Comparison of ENCODE assay signal across 8 cellular contexts in genomic region chr15:84750583-84751092, GRCh38. TPM values are rescaled to one million over a fixed set of nuclear protein-coding genes. Genes with fewer than 3 reads are reported as not detected.
DNase-seq lines count a peak whose midpoint lies in the region; ATAC-seq, FAIRE-seq and TF ChIP-seq lines count a peak whose summit lies in the region.

No MANE protein-coding gene starts in this region.

- WGBS in A549 (ENCODE audit: missing lambda C conversion rate), result 52% methylated on average over 2 of the region's 2 CpGs
- WGBS in sigmoid colon, 2 donors, result 19 to 24% methylated on average over 2 of the region's 2 CpGs

- FAIRE-seq in A549 (lab: Jason Lieb, UNC), result no peak

- DNase-seq in A549 (ENCODE audit: low read depth in 1 of 2, low spot score in 1 of 2), result no peak
- no peak for DNase-seq in MG63
- no peak for DNase-seq in choroid plexus epithelial cell (ENCODE audit: low read depth)
- DNase-seq in sigmoid colon, result no peak
- DNase-seq in NCI-H2029 treated with DMSO at 0.1 percent for 48 hours (lab: John Stamatoyannopoulos, UW), result no peak

- H3K4me1 ChIP-seq in A549 (peaks cover 79% of the 10 kb centered on the region), sigmoid colon (peaks cover 0 to 73% (median 49%) of the 10 kb centered on the region in 4 donors)

- H3K27me3 ChIP-seq in MG63, result no peaks in the 10 kb centered on the region
- no peaks in the 10 kb centered on the region for H3K27me3 ChIP-seq in sigmoid colon

- TF ChIP-seq EP300 in A549 (IDR thresholded peaks at IDR 0.05), result no peak
- no peak for TF ChIP-seq EP300 in sigmoid colon (IDR thresholded peaks at IDR 0.05)

- TF ChIP-seq POLR2A in A549 (IDR thresholded peaks at IDR 0.05; ENCODE audit: low read length) (no peak), sigmoid colon (IDR thresholded peaks at IDR 0.05) (no peak), GM18505 (IDR thresholded peaks at IDR 0.05; ENCODE audit: borderline replicate concordance, extremely low read depth, insufficient read depth, insufficient read length) (no peak)

- H3K36me3 ChIP-seq in MG63 (peaks cover 19% of the 10 kb centered on the region), sigmoid colon (no peaks in the 10 kb centered on the region)

- H3K4me3 ChIP-seq in A549 (peak overlapping the region; percentile 92; the same call in 2 of the 3 replicates), MG63 (peak overlapping the region; percentile 95), choroid plexus epithelial cell (ENCODE audit: low read depth, low read length) (peak overlapping the region; percentile 20), sigmoid colon (peak overlapping the region in 1 of 4 donors; percentile 93)

- ATAC-seq in A549, result no peak
- peak; percentile 28 for ATAC-seq in GM19351 (IDR thresholded peaks at IDR 0.05; ENCODE audit: unreplicated experiment)
- ATAC-seq in GM18505 (IDR thresholded peaks at IDR 0.05; ENCODE audit: unreplicated experiment), result no peak
- no peak for ATAC-seq in HG02885 (IDR thresholded peaks at IDR 0.05; ENCODE audit: poor library complexity, unreplicated experiment)

- H3K9me3 ChIP-seq in A549, result no peaks in the 10 kb centered on the region
- no peaks in the 10 kb centered on the region for H3K9me3 ChIP-seq in MG63
- H3K9me3 ChIP-seq in sigmoid colon, result no peaks in the 10 kb centered on the region

- TF ChIP-seq CTCF in A549 (IDR thresholded peaks at IDR 0.05) (no peak), choroid plexus epithelial cell (conservative IDR thresholded peaks at IDR 0.05; ENCODE audit: low read depth, low read length) (no peak), sigmoid colon (IDR thresholded peaks at IDR 0.05) (no peak)

- TF ChIP-seq RAD21 in A549 (conservative IDR thresholded peaks at IDR 0.05 in 1 of 2, IDR thresholded peaks at IDR 0.05 in 1 of 2), result no peak

- POLR2A ChIA-PET in A549 (lab: Yijun Ruan, JAX), result no interaction called here

- peak overlapping the region; percentile 97 for H3K4me2 ChIP-seq in A549

- intact Hi-C loops in sigmoid colon (cut with DNase I), result no loop called here

- H3K27ac ChIP-seq in A549, result peak overlapping the region in 1 of 2 experiments; percentile 46; a peak in 3 of 6 replicates
- peak overlapping the region in 3 of 4 donors; percentile 4 to 99 (median 99) for H3K27ac ChIP-seq in sigmoid colon

- CTCF ChIA-PET in A549 (lab: Yijun Ruan, JAX), result interaction anchor here (1.1 to 2.5 kb wide), 7 partner anchors 10 to 293 kb away, joined by 3 to 8 read pairs (median 5); no protein-coding TSS in a partner anchor

TF ChIP-seq in A549, 52 proteins besides CTCF, POLR2A, EP300 and RAD21:
- TF ChIP-seq EHMT2 (IDR thresholded peaks at IDR 0.05; ENCODE audit: low read depth) (no peak), ZFP36 (IDR thresholded peaks at IDR 0.05; ENCODE audit: borderline replicate concordance, partially characterized antibody) (no peak), CHD4 (IDR thresholded peaks at IDR 0.05; ENCODE audit: borderline replicate concordance) (no peak), USF2 (IDR thresholded peaks at IDR 0.05) (no peak), KDM1A (IDR thresholded peaks at IDR 0.05; ENCODE audit: low read depth) (no peak), ZSCAN20 (CRISPR knock-in tag; IDR thresholded peaks at IDR 0.05) (no peak), BHLHE40 (IDR thresholded peaks at IDR 0.05; ENCODE audit: low read depth, low read length) (no peak), MAX (IDR thresholded peaks at IDR 0.05) (no peak), SMC3 (IDR thresholded peaks at IDR 0.05) (no peak), RCOR1 (IDR thresholded peaks at IDR 0.05; ENCODE audit: low read depth, low read length) (no peak), CBX2 (IDR thresholded peaks at IDR 0.05; ENCODE audit: borderline replicate concordance, low read depth) (no peak), CEBPB (IDR thresholded peaks at IDR 0.05) (no peak), HOXA7 (CRISPR knock-in tag; IDR thresholded peaks at IDR 0.05) (no peak)
- TF ChIP-seq, protein P1, sequence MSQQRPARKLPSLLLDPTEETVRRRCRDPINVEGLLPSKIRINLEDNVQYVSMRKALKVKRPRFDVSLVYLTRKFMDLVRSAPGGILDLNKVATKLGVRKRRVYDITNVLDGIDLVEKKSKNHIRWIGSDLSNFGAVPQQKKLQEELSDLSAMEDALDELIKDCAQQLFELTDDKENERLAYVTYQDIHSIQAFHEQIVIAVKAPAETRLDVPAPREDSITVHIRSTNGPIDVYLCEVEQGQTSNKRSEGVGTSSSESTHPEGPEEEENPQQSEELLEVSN (IDR thresholded peaks at IDR 0.05; ENCODE audit: borderline replicate concordance, low read depth), result no peak
TF ChIP-seq in A549: peak in this region for 0.

RNA-seq across cellular contexts. Expression of gene ZNF592, which starts 2.2 kb away (rescaled TPM):
- polyA plus RNA-seq in A549 (2011; rRNA removed), result 12.4 and 15.6 TPM in 2 replicates
- 14.5 and 20.8 TPM in 2 replicates for polyA plus RNA-seq in A549 (2012; cell fraction: cytosol; rRNA removed)
- 29.2 and 40.6 TPM in 2 replicates for polyA plus RNA-seq in A549 (2012; cell fraction: nucleus; rRNA removed)
- 12.9 to 14.3 TPM (median 13.9 TPM) in 3 replicates for polyA plus RNA-seq in A549 (2017; fragmentation: RNase III; extraction: RNeasy Plus Mini Kit Qiagen cat#74134 plus additional on column Dnase treatment)
- polyA minus RNA-seq in A549 (2011; rRNA and poly(A)+ RNA removed), result 25.7 and 27.9 TPM in 2 replicates
- 2.6 and 4.6 TPM in 2 replicates for total RNA-seq in MG63 (2014; rRNA removed; shearing (Covaris generic); ENCODE audit: low replicate concordance)
- 10 to 100 TPM; 12.5 to 14.1 (median 13.7) TPM for total RNA-seq in sigmoid colon
- polyA plus RNA-seq in sigmoid colon, result 10 to 100 TPM in 1 of 3 donors, 1 to 10 TPM in 2; 6.0 to 20.4 (median 8.1) TPM

RNA-seq across cellular contexts. Expression of gene SEC11A, which starts 34.7 kb away (rescaled TPM):
- polyA plus RNA-seq in A549 (2011; rRNA removed) (237 and 490 TPM in 2 replicates), A549 (2017; fragmentation: RNase III; extraction: RNeasy Plus Mini Kit Qiagen cat#74134 plus additional on column Dnase treatment) (369 to 396 TPM (median 380 TPM) in 3 replicates), sigmoid colon (100 to 1,000 TPM; 152 to 216 (median 166) TPM)
- 127 and 147 TPM in 2 replicates for polyA plus RNA-seq in A549 (2012; cell fraction: cytosol; rRNA removed)
- polyA plus RNA-seq in A549 (2012; cell fraction: nucleus; rRNA removed), result 50.4 and 80.1 TPM in 2 replicates
- polyA minus RNA-seq in A549 (2011; rRNA and poly(A)+ RNA removed), result 88.6 and 117 TPM in 2 replicates
- 294 and 550 TPM in 2 replicates for total RNA-seq in MG63 (2014; rRNA removed; shearing (Covaris generic); ENCODE audit: low replicate concordance)
- total RNA-seq in sigmoid colon, result 100 to 1,000 TPM in 2 of 4 donors, 10 to 100 TPM in 2; 83.9 to 153 (median 112) TPM
